In genomic region chr6:87078983-87079616, GRCh38 we compare ENCODE assay signal across 7 cellular contexts. TPM values are rescaled to one million over a fixed set of nuclear protein-coding genes. Genes with fewer than 3 reads are reported as not detected.
A peak's percentile ranks its signal among the peaks of the same experiment; 100 is the strongest.
DNase-seq lines count a peak whose midpoint lies in the region; TF ChIP-seq lines count a peak whose summit lies in the region.

No MANE protein-coding gene starts in this region.

- no peak for TF ChIP-seq POLR2A in breast epithelium (IDR thresholded peaks at IDR 0.05)

- H3K27me3 ChIP-seq in WERI-Rb-1 (ENCODE audit: insufficient read depth, low read depth, severe bottlenecking) (no peaks in the 10 kb centered on the region), breast epithelium (no peaks in the 10 kb centered on the region)

- no peaks in the 10 kb centered on the region for H3K9me3 Mint-ChIP-seq in HFFc6

- no peaks in the 10 kb centered on the region for H3K4me1 Mint-ChIP-seq in HFFc6 (ENCODE audit: low read depth)

- H3K36me3 Mint-ChIP-seq in HFFc6 (ENCODE audit: low read depth): no peaks in the 10 kb centered on the region

- H3K4me1 ChIP-seq in breast epithelium: no peaks in the 10 kb centered on the region

- H3K4me3 ChIP-seq in WERI-Rb-1 (ENCODE audit: low read depth, low read length): no peak overlapping the region
- H3K4me3 ChIP-seq in breast epithelium: no peak overlapping the region

- no peak overlapping the region for H3K27ac Mint-ChIP-seq in HFFc6

- peak; percentile 52 for DNase-seq in HFFc6
- peak; percentile 15 to 32 for DNase-seq in NCI-H187 (lab: John Stamatoyannopoulos, UW)
- peak; percentile 81 for DNase-seq in WERI-Rb-1
- DNase-seq in breast epithelium (ENCODE audit: low spot score in 2 of 2): peak in 1 of 2 donors; percentile 21
- DNase-seq in kidney tubule cell (ENCODE audit: low spot score): peak; percentile 73
- peak; percentile 33 for DNase-seq in stimulated activated CD4-positive, alpha-beta T cell treated with anti-CD3 and anti-CD28 coated beads, Interleukin-2, amount 100 ng/mL, for 4 hours (ENCODE audit: low read depth)

- no peaks in the 10 kb centered on the region for H3K36me3 ChIP-seq in WERI-Rb-1
- no peaks in the 10 kb centered on the region for H3K36me3 ChIP-seq in breast epithelium

- TF ChIP-seq CTCF in GM12873 (IDR thresholded peaks at IDR 0.05; ENCODE audit: insufficient read depth, low read depth, low read length, missing control alignments) (peak; percentile 99), HFFc6 (IDR thresholded peaks at IDR 0.05) (peak; percentile 87), WERI-Rb-1 (IDR thresholded peaks at IDR 0.05; ENCODE audit: low read depth, low read length) (peak; percentile 95), breast epithelium (IDR thresholded peaks at IDR 0.05) (peak; percentile 33 to 53 (median 38))

- H3K27me3 Mint-ChIP-seq in HFFc6 (ENCODE audit: insufficient read depth): peaks cover 8% of the 10 kb centered on the region

- H3K27ac ChIP-seq in WERI-Rb-1: no peak overlapping the region
- no peak overlapping the region for H3K27ac ChIP-seq in breast epithelium

- intact Hi-C loops in breast epithelium (cut with DNase I; ENCODE audit: low total_unique reads): no loop called here

- H3K9me3 ChIP-seq in WERI-Rb-1 (ENCODE audit: severe bottlenecking) (no peaks in the 10 kb centered on the region), breast epithelium (no peaks in the 10 kb centered on the region)

- no peak overlapping the region for H3K4me3 Mint-ChIP-seq in HFFc6

RNA-seq across cellular contexts. Expression of gene CGA, which starts 15.8 kb away (rescaled TPM):
- total RNA-seq in HFFc6 (2021; fragmentation: NEBNext Ultra II Directional; extraction: Animal tissue kit (Norgen Biotek cat#: 25700)): 1 to 10 TPM in 5 of 6 experiments, under 1 TPM in 1; 0.78 to 1.5 (median 1.1) TPM
- total RNA-seq in breast epithelium: not detected

Comparison
In these comparisons a context has a peak if more than half of its experiments do, and no peak if none do; other contexts are left out.
1. CTCF ChIP-seq: peak in every context shown above with its lines; median percentile 99 in GM12873; 95 in WERI-Rb-1; 87 in HFFc6; 38 in breast epithelium.